ENCODE assay signal across 11 cellular contexts in the genomic region with DNA sequence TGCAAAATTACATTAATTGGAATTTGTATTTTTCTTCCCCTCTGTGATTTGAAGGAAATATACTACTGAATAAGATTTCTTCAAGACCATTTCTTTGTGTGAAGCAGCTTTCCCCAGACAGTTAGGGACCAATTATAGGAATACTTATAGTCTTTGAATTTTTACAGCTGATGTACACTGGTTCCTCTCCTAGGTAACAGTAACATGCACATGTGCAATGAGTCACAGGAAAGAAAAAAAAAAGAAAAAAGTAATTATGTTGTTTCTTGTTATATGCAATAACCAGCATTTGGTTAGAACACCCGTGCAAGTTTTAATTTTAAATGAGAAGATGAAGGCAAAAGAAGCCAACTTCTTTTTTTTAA.
DNase-seq lines count a peak whose midpoint lies in the region; ATAC-seq and TF ChIP-seq lines count a peak whose summit lies in the region.
"Had no signal": no experiment of that assay in that cellular context is flagged by ENCODE, and none has a peak within 500 bp of the region (broad histone marks: within the 10 kb centered on the region; RNA-seq: fewer than 3 reads in every experiment).

No MANE protein-coding gene starts in this region.

- H4K20me1 ChIP-seq in GM23248 (ENCODE audit: insufficient read depth) = no peaks in the 10 kb centered on the region

- TF ChIP-seq CTCF in heart left ventricle (IDR thresholded peaks at IDR 0.05) = no peak

- intact Hi-C loops in heart left ventricle (cut with DNase I) = loop anchor here in 4 of 10 donors (5.0 kb wide), 3 partner anchors 51 to 84 kb away; a partner anchor contains a TSS

- ATAC-seq in heart left ventricle (peak in 2 of 4 donors; percentile 38 to 47), GM21619 (IDR thresholded peaks at IDR 0.05; ENCODE audit: unreplicated experiment) (no peak), GM19035 (IDR thresholded peaks at IDR 0.05; ENCODE audit: unreplicated experiment) (no peak)
- ATAC-seq: activated CD8-positive, alpha-beta memory T cell treated with anti-CD3 and anti-CD28 coated beads, Interleukin-2, amount 10 ng/mL, durations not matched to agents 7 days and 5 days had no signal

- H3K4me2 ChIP-seq in GM23248 (ENCODE audit: unreplicated experiment) = no peak overlapping the region

- in situ Hi-C loops in GM23248 (cut with MboI) = no loop called here

- H3K9ac ChIP-seq in GM23248 (no peak overlapping the region), adipocyte (ENCODE audit: low read length) (peak overlapping the region; percentile 46)

- no peak for TF ChIP-seq POLR2A in heart left ventricle (IDR thresholded peaks at IDR 0.05)

- no peak overlapping the region for H2AFZ ChIP-seq in GM23248

- no peaks in the 10 kb centered on the region for H3F3A ChIP-seq in GM23248 (ENCODE audit: insufficient read depth)

- H3K4me1 ChIP-seq in GM23248 (ENCODE audit: insufficient read depth) = no peaks in the 10 kb centered on the region
- peaks cover 18% of the 10 kb centered on the region for H3K4me1 ChIP-seq in adipocyte (ENCODE audit: control insufficient read depth, insufficient read depth, low read length)
- H3K4me1 ChIP-seq in heart left ventricle = peaks cover 0 to 49% (median 26%) of the 10 kb centered on the region in 12 donors

- DNase-seq in GM23248 (peak; percentile 5), adipocyte (ENCODE audit: low read depth) (peak; percentile 59), heart left ventricle (no peak), renal cortical epithelial cell (ENCODE audit: low read depth) (peak; percentile 66), SIG-M5 (lab: John Stamatoyannopoulos, UW) (no peak), NCI-H187 treated with DMSO at 0.1 percent for 48 hours (lab: John Stamatoyannopoulos, UW) (no peak)
- DNase-seq: activated CD8-positive, alpha-beta memory T cell treated with anti-CD3 and anti-CD28 coated beads, Interleukin-2, amount 10 ng/mL, durations not matched to agents 7 days and 5 days; Kasumi-1; tibial artery had no signal

- no peaks in the 10 kb centered on the region for H3K79me2 ChIP-seq in GM23248 (ENCODE audit: insufficient read depth)

- H3K27ac ChIP-seq in GM23248 (no peak overlapping the region), heart left ventricle (peak overlapping the region in 11 of 12 donors; percentile 27 to 91 (median 80))
- H3K27ac ChIP-seq: tibial artery had no signal

- H3K27me3 ChIP-seq in GM23248 (replicated peaks; ENCODE audit: insufficient read depth) (no peaks in the 10 kb centered on the region), adipocyte (replicated peaks; ENCODE audit: control insufficient read depth, insufficient read depth, low read length) (no peaks in the 10 kb centered on the region), heart left ventricle (no peaks in the 10 kb centered on the region)
- H3K27me3 ChIP-seq: tibial artery had no signal

- WGBS in GM23248 (ENCODE audit: low coverage in 1 of 2, low lambda C conversion rate in 2 of 2, missing lambda C conversion rate in 2 of 2), 2 experiments = 0 to 2% methylated on average over 1 of the region's 1 CpG
- WGBS in heart left ventricle, 4 donors = 28 to 39% (median 34%) methylated on average over 1 of the region's 1 CpG

- H3K4me3 ChIP-seq in GM23248 (no peak overlapping the region), adipocyte (ENCODE audit: low read length) (peak overlapping the region; percentile 69), heart left ventricle (peak overlapping the region in 4 of 12 donors; percentile 2 to 40 (median 28))
- H3K4me3 ChIP-seq: tibial artery had no signal

- H3K36me3 ChIP-seq in GM23248 (ENCODE audit: low read depth) (no peaks in the 10 kb centered on the region), adipocyte (ENCODE audit: control insufficient read depth, insufficient read depth, low read length, severe bottlenecking) (no peaks in the 10 kb centered on the region), heart left ventricle (no peaks in the 10 kb centered on the region)
- H3K36me3 ChIP-seq: tibial artery had no signal

- H3K9me3 ChIP-seq in GM23248 (ENCODE audit: low read depth) (no peaks in the 10 kb centered on the region), adipocyte (ENCODE audit: control insufficient read depth, low read length) (no peaks in the 10 kb centered on the region), heart left ventricle (no peaks in the 10 kb centered on the region)
- H3K9me3 ChIP-seq: tibial artery had no signal

- no peaks in the 10 kb centered on the region for H3K9me2 ChIP-seq in GM23248 (ENCODE audit: insufficient read depth)

Comparison
In these comparisons a context has a peak if more than half of its experiments do, and no peak if none do; other contexts are left out.
1. DNase-seq: peak in GM23248 (single experiment), adipocyte (single experiment) and renal cortical epithelial cell (single experiment); none in heart left ventricle (0 of 5), SIG-M5 (single experiment) and NCI-H187 treated with DMSO at 0.1 percent for 48 hours (single experiment).